In genomic region chr18:31241900-31242409, GRCh38 we compare ENCODE assay signal across 8 cellular contexts.
DNase-seq lines count a peak whose midpoint lies in the region; ATAC-seq and TF ChIP-seq lines count a peak whose summit lies in the region.

No MANE protein-coding gene starts in this region.

- CTCF ChIA-PET in MCF 10A (lab: Yijun Ruan, JAX), result interaction anchor here (0.6 to 2.4 kb wide), 22 partner anchors 9 to 885 kb away, joined by 3 to 11 read pairs (median 4); partner anchors contain the start of gene DSC2

- peak overlapping the region; percentile 17 for H3K4me2 ChIP-seq in neural progenitor cell

- H3K27ac Mint-ChIP-seq in MCF 10A (ENCODE audit: low read depth, unreplicated experiment), result peak overlapping the region; percentile 84
- no peak overlapping the region for H3K27ac Mint-ChIP-seq in neural progenitor cell

- intact Hi-C loops in MCF 10A (cut with micrococcal nuclease), result loop anchor here (1.0 to 10.0 kb wide), 3 partner anchors 140 to 257 kb away; partner anchors contain the start of genes DSC2 and DSC3

- TF ChIP-seq CTCF in MCF 10A (IDR thresholded peaks at IDR 0.05; ENCODE audit: unreplicated experiment) (peak; percentile 58), neural progenitor cell (IDR thresholded peaks at IDR 0.05) (peak; percentile 83)

- H3K4me3 Mint-ChIP-seq in MCF 10A (ENCODE audit: unreplicated experiment) (peak overlapping the region; percentile 41), neural progenitor cell (no peak overlapping the region)

- no peak overlapping the region for H3K9ac ChIP-seq in neural progenitor cell

- H2AFZ ChIP-seq in neural progenitor cell (replicated peaks), result peak overlapping the region; percentile 83

- H3K36me3 Mint-ChIP-seq in MCF 10A (ENCODE audit: insufficient read depth, unreplicated experiment) (no peaks in the 10 kb centered on the region), neural progenitor cell (no peaks in the 10 kb centered on the region)

- POLR2A ChIA-PET in MCF 10A (lab: Yijun Ruan, JAX), result interaction anchor here (0.6 to 13.0 kb wide), 31 partner anchors 8 to 271 kb away, joined by 3 to 187 read pairs (median 5); partner anchors contain the start of genes DSC2, DSC3 and DSG3

- no peaks in the 10 kb centered on the region for H3K36me3 ChIP-seq in neural progenitor cell

- H3K27me3 Mint-ChIP-seq in MCF 10A (ENCODE audit: insufficient read depth, unreplicated experiment) (no peaks in the 10 kb centered on the region), neural progenitor cell (ENCODE audit: insufficient read depth, low read depth) (peaks cover 4% of the 10 kb centered on the region)

- H3K79me2 ChIP-seq in neural progenitor cell (ENCODE audit: low read depth), result no peaks in the 10 kb centered on the region

- no TSS peak for BruUV-seq in MCF 10A (replicated peaks; lab: Mats Ljungman, UMichigan)

- peak; percentile 93 for DNase-seq in HT-29 (ENCODE audit: low spot score)
- DNase-seq in MCF 10A (ENCODE audit: unreplicated experiment), result peak; percentile 96
- peak; percentile 71 for DNase-seq in neural progenitor cell (ENCODE audit: low spot score)
- no peak for DNase-seq in NK-92 (lab: John Stamatoyannopoulos, UW; ENCODE audit: unreplicated experiment)
- DNase-seq in CD1c-positive myeloid dendritic cell (ENCODE audit: extremely low spot score), result no peak
- no peak for DNase-seq in activated CD8-positive, alpha-beta memory T cell treated with anti-CD3 and anti-CD28 coated beads for 24 hours

- H3K9me3 ChIP-seq in neural progenitor cell (ENCODE audit: low read depth), result no peaks in the 10 kb centered on the region

- no peaks in the 10 kb centered on the region for H3K9me3 Mint-ChIP-seq in MCF 10A (ENCODE audit: unreplicated experiment)
- no peaks in the 10 kb centered on the region for H3K9me3 Mint-ChIP-seq in neural progenitor cell

- peak; percentile 66 for ATAC-seq in GM18511 (IDR thresholded peaks at IDR 0.05; ENCODE audit: unreplicated experiment)
- no peak for ATAC-seq in HG02970 (IDR thresholded peaks at IDR 0.05; ENCODE audit: low FRiP score, unreplicated experiment)

- H3F3A ChIP-seq in neural progenitor cell (ENCODE audit: low read depth), result peaks cover 5% of the 10 kb centered on the region

- H3K4me1 ChIP-seq in neural progenitor cell, result peaks cover 42% of the 10 kb centered on the region

- H3K27me3 ChIP-seq in neural progenitor cell, result no peaks in the 10 kb centered on the region

- H3K27ac ChIP-seq in neural progenitor cell, result no peak overlapping the region

- H4K20me1 ChIP-seq in neural progenitor cell (ENCODE audit: low read depth), result no peaks in the 10 kb centered on the region

- no peak overlapping the region for H3K4me3 ChIP-seq in neural progenitor cell

- peaks cover 36% of the 10 kb centered on the region for H3K4me1 Mint-ChIP-seq in MCF 10A (ENCODE audit: insufficient read depth, unreplicated experiment)
- peaks cover 49% of the 10 kb centered on the region for H3K4me1 Mint-ChIP-seq in neural progenitor cell

Comparison
In these comparisons a context has a peak if more than half of its experiments do, and no peak if none do; other contexts are left out.
1. DNase-seq: peak in HT-29 (single experiment), MCF 10A (single experiment) and neural progenitor cell (single experiment); none in NK-92 (single experiment), CD1c-positive myeloid dendritic cell (single experiment) and activated CD8-positive, alpha-beta memory T cell treated with anti-CD3 and anti-CD28 coated beads for 24 hours (single experiment).